ENCODE assay signal across 17 cellular contexts in the genomic region with DNA sequence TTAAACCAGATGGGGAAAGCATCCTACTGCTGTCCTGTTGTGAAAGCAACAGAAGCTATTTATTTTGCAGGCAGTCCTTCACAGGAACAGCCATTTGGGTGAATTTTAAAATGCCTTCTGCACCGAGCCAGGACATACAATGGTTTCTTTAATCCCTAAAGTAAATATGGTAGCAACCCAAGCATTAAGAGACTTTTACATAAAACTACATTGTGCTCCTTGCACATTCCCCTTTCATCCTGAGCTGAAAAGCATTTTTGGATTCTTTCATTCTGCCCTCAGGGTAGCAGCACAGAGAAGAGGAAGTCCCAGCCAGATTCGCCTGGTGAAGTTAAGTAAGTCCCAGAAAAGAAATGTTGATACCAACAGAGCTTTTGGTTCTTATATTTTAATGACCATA.
DNase-seq lines count a peak whose midpoint lies in the region; ATAC-seq and TF ChIP-seq lines count a peak whose summit lies in the region.
"Had no signal": no experiment of that assay in that cellular context is flagged by ENCODE, and none has a peak within 500 bp of the region (broad histone marks: within the 10 kb centered on the region; RNA-seq: fewer than 3 reads in every experiment).

No MANE protein-coding gene starts in this region.

- H3K36me3 ChIP-seq in SK-N-SH (replicated peaks in 1 of 2; ENCODE audit: control insufficient read depth in 1 of 2, insufficient read depth in 2 of 2, low read length in 1 of 2), result no peaks in the 10 kb centered on the region
- H3K36me3 ChIP-seq: thoracic aorta had no signal

- TF ChIP-seq RAD21 in SK-N-SH (IDR thresholded peaks at IDR 0.05; ENCODE audit: low read length), result no peak

- TF ChIP-seq EP300 in SK-N-SH (IDR thresholded peaks at IDR 0.05; ENCODE audit: borderline replicate concordance in 1 of 2, low read depth in 1 of 2, low read length in 1 of 2), result no peak

- CTCF ChIA-PET in SK-N-SH (lab: Yijun Ruan, JAX), result interaction anchor here (1.0 kb wide), 1 partner anchor 12 kb away, joined by 4 read pairs; no protein-coding TSS in a partner anchor

- H3K79me2 ChIP-seq in SK-N-SH (ENCODE audit: insufficient read depth), result no peaks in the 10 kb centered on the region

- no peaks in the 10 kb centered on the region for H4K20me1 ChIP-seq in SK-N-SH (ENCODE audit: insufficient read depth)

- H3K4me1 Mint-ChIP-seq in stimulated activated memory B cell treated with anti-CD40 and anti-IgM and Interleukin-4, amounts not matched to agents 10 μg/mL and 1 μg/mL and 100 μg/mL, for 72 hours, result peaks cover 5% of the 10 kb centered on the region

- H3F3A ChIP-seq in SK-N-SH (replicated peaks; ENCODE audit: insufficient read depth), result peaks cover 5% of the 10 kb centered on the region

- H3K27me3 Mint-ChIP-seq in stimulated activated memory B cell treated with anti-CD40 and anti-IgM and Interleukin-4, amounts not matched to agents 10 μg/mL and 1 μg/mL and 100 μg/mL, for 72 hours, result no peaks in the 10 kb centered on the region

- no peak for ATAC-seq in stimulated activated memory B cell treated with anti-CD40 and anti-IgM and Interleukin-4, amounts not matched to agents 10 μg/mL and 1 μg/mL and 100 μg/mL, for 72 hours
- ATAC-seq: A549 had no signal

- TF ChIP-seq CTCF in SK-N-SH (IDR thresholded peaks at IDR 0.05), result no peak

- no peak overlapping the region for H3K4me3 ChIP-seq in SK-N-SH (ENCODE audit: low read depth in 2 of 2, low read length in 1 of 2)
- H3K4me3 ChIP-seq: A549, thoracic aorta had no signal

- no peaks in the 10 kb centered on the region for H3K36me3 Mint-ChIP-seq in stimulated activated memory B cell treated with anti-CD40 and anti-IgM and Interleukin-4, amounts not matched to agents 10 μg/mL and 1 μg/mL and 100 μg/mL, for 72 hours

- H3K4me2 ChIP-seq in SK-N-SH, result peak overlapping the region; percentile 14; the same call in 1 of the 2 replicates
- H3K4me2 ChIP-seq: A549 had no signal

- no peaks in the 10 kb centered on the region for H3K9me3 Mint-ChIP-seq in stimulated activated memory B cell treated with anti-CD40 and anti-IgM and Interleukin-4, amounts not matched to agents 10 μg/mL and 1 μg/mL and 100 μg/mL, for 72 hours
- H3K9me3 Mint-ChIP-seq: activated T-helper 1 cell treated with anti-CD3 and anti-CD28 coated beads, Interleukin-12 subunit alpha, Interleukin-12 subunit beta, Interleukin-2, Interleukin-4 antibody, amounts not matched to agents 30 ng/mL and 10 ng/mL and 1 ng/mL, durations not matched to agents 14 hours and 24 hours and 36 hours had no signal

- peaks cover 2 to 9% of the 10 kb centered on the region in 2 experiments; a peak in 3 of 4 replicates for H3K4me1 ChIP-seq in SK-N-SH (ENCODE audit: control insufficient read depth in 1 of 2, insufficient read depth in 2 of 2, low read depth in 1 of 2, low read length in 1 of 2)
- H3K4me1 ChIP-seq: A549, Caco-2 had no signal

- peak overlapping the region; percentile 53; the same call in 1 of the 2 replicates for H2AFZ ChIP-seq in SK-N-SH (ENCODE audit: low read depth)

- no peaks in the 10 kb centered on the region for H3K27me3 ChIP-seq in SK-N-SH (ENCODE audit: insufficient read depth)

- POLR2A ChIA-PET in SK-N-SH (lab: Yijun Ruan, JAX), result no interaction called here

- WGBS in SK-N-SH (ENCODE audit: low lambda C conversion rate), result 38% methylated on average over 2 of the region's 2 CpGs

- no peaks in the 10 kb centered on the region for H3K9me3 ChIP-seq in SK-N-SH
- H3K9me3 ChIP-seq: A549, Caco-2, thoracic aorta had no signal

- H3K27ac ChIP-seq in SK-N-SH (ENCODE audit: low read depth in 2 of 2, low read length in 1 of 2), result no peak overlapping the region
- H3K27ac ChIP-seq: A549, thoracic aorta had no signal

- DNase-seq in NCI-H345 (lab: John Stamatoyannopoulos, UW) (peak; percentile 8), NCI-H345 treated with DMSO at 0.1 percent for 48 hours (lab: John Stamatoyannopoulos, UW; ENCODE audit: unreplicated experiment) (no peak), SK-N-SH (no peak), hippocampal formation (lab: John Stamatoyannopoulos, UW) (peak; percentile 0 to 38), superior temporal gyrus (ENCODE audit: extremely low spot score) (peak; percentile 29), amygdala (lab: John Stamatoyannopoulos, UW) (no peak), NCI-H1417 treated with DMSO at 0.1 percent for 48 hours (lab: John Stamatoyannopoulos, UW) (no peak)
- DNase-seq: activated CD4-positive, alpha-beta T cell treated with anti-CD3 and anti-CD28 coated beads, Interleukin-2, amount 50 U/mL, for 1 hour; glutamatergic neuron; KBM-7; NCI-H2029; occipital lobe had no signal

- H3K27ac Mint-ChIP-seq in stimulated activated memory B cell treated with anti-CD40 and anti-IgM and Interleukin-4, amounts not matched to agents 10 μg/mL and 1 μg/mL and 100 μg/mL, for 72 hours, result no peak overlapping the region
- H3K27ac Mint-ChIP-seq: activated T-helper 1 cell treated with anti-CD3 and anti-CD28 coated beads, Interleukin-12 subunit alpha, Interleukin-12 subunit beta, Interleukin-2, Interleukin-4 antibody, amounts not matched to agents 30 ng/mL and 10 ng/mL and 1 ng/mL, durations not matched to agents 14 hours and 24 hours and 36 hours had no signal

- H3K4me3 Mint-ChIP-seq in stimulated activated memory B cell treated with anti-CD40 and anti-IgM and Interleukin-4, amounts not matched to agents 10 μg/mL and 1 μg/mL and 100 μg/mL, for 72 hours, result no peak overlapping the region
- H3K4me3 Mint-ChIP-seq: activated T-helper 1 cell treated with anti-CD3 and anti-CD28 coated beads, Interleukin-12 subunit alpha, Interleukin-12 subunit beta, Interleukin-2, Interleukin-4 antibody, amounts not matched to agents 30 ng/mL and 10 ng/mL and 1 ng/mL, durations not matched to agents 14 hours and 24 hours and 36 hours had no signal

- no peak overlapping the region for H3K9ac ChIP-seq in SK-N-SH

- no peaks in the 10 kb centered on the region for H3K9me2 ChIP-seq in SK-N-SH

TF ChIP-seq in SK-N-SH, 30 proteins besides CTCF, POLR2A, EP300 and RAD21:
- TF ChIP-seq, protein P1, sequence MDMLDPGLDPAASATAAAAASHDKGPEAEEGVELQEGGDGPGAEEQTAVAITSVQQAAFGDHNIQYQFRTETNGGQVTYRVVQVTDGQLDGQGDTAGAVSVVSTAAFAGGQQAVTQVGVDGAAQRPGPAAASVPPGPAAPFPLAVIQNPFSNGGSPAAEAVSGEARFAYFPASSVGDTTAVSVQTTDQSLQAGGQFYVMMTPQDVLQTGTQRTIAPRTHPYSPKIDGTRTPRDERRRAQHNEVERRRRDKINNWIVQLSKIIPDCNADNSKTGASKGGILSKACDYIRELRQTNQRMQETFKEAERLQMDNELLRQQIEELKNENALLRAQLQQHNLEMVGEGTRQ (IDR thresholded peaks at IDR 0.05; ENCODE audit: borderline replicate concordance, low read depth, low read length), result no peak
- no peak for TF ChIP-seq TEAD4 (IDR thresholded peaks at IDR 0.05; ENCODE audit: borderline replicate concordance, insufficient read depth)
- no peak for TF ChIP-seq USF1 (IDR thresholded peaks at IDR 0.05; ENCODE audit: borderline replicate concordance, low read depth)
- no peak for TF ChIP-seq EZH2phosphoT487 (IDR thresholded peaks at IDR 0.05; ENCODE audit: borderline replicate concordance, low read depth)
- TF ChIP-seq MXI1 (IDR thresholded peaks at IDR 0.05; ENCODE audit: low read depth, low read length), result no peak
- TF ChIP-seq ELF1 (IDR thresholded peaks at IDR 0.05), result no peak
- TF ChIP-seq TAF1 (IDR thresholded peaks at IDR 0.05; ENCODE audit: borderline replicate concordance, low read depth, low read length), result no peak
- TF ChIP-seq GABPA (IDR thresholded peaks at IDR 0.05; ENCODE audit: low read depth), result no peak
- TF ChIP-seq GATA2 (CRISPR knock-in tag; IDR thresholded peaks at IDR 0.05), result no peak

Comparison
In these comparisons a context has a peak if more than half of its experiments do, and no peak if none do; other contexts are left out.
1. DNase-seq: peak in NCI-H345 (single experiment), hippocampal formation (2 of 2) and superior temporal gyrus (single experiment); none in NCI-H345 treated with DMSO at 0.1 percent for 48 hours (single experiment), SK-N-SH (single experiment), amygdala (0 of 56) and NCI-H1417 treated with DMSO at 0.1 percent for 48 hours (single experiment).